Comparison of ENCODE assay signal across 13 cellular contexts in genomic region chr18:23105581-23106219, GRCh38. TPM values are rescaled to one million over a fixed set of nuclear protein-coding genes. Genes with fewer than 3 reads are reported as not detected.
DNase-seq lines count a peak whose midpoint lies in the region; TF ChIP-seq lines count a peak whose summit lies in the region.
"Had no signal": no experiment of that assay in that cellular context is flagged by ENCODE, and none has a peak within 500 bp of the region (broad histone marks: within the 10 kb centered on the region; RNA-seq: fewer than 3 reads in every experiment).

No MANE protein-coding gene starts in this region.

- peak overlapping the region; percentile 57 for H3K9ac ChIP-seq in skeletal muscle satellite cell (ENCODE audit: low read depth, low read length)

- peaks cover 65% of the 10 kb centered on the region for H3F3A ChIP-seq in PC-9 (ENCODE audit: insufficient read depth, low read depth)

- H3K79me2 ChIP-seq in PC-9 (ENCODE audit: low read depth) = no peaks in the 10 kb centered on the region
- no peaks in the 10 kb centered on the region for H3K79me2 ChIP-seq in hepatocyte

- H3K27ac ChIP-seq in PC-9 (peak overlapping the region; percentile 91), hepatocyte (peak overlapping the region; percentile 73), dorsolateral prefrontal cortex (no peak overlapping the region)
- H3K27ac ChIP-seq: cardiac muscle cell, esophagus muscularis mucosa had no signal

- CTCF ChIA-PET in PC-9 (lab: Charles Lee) = interaction anchor here (0.9 kb wide), 1 partner anchor 26 kb away, joined by 11 read pairs; no protein-coding TSS in a partner anchor

- H3K4me3 ChIP-seq in PC-9 (no peak overlapping the region), hepatocyte (no peak overlapping the region), skeletal muscle satellite cell (ENCODE audit: low read length) (peak overlapping the region; percentile 2), dorsolateral prefrontal cortex (no peak overlapping the region)
- H3K4me3 ChIP-seq: cardiac muscle cell, esophagus muscularis mucosa had no signal

- H2AFZ ChIP-seq in PC-9 = no peak overlapping the region
- no peak overlapping the region for H2AFZ ChIP-seq in hepatocyte

- WGBS in hepatocyte (ENCODE audit: low lambda C conversion rate, missing lambda C conversion rate) = 88% methylated on average over 21 of the region's 21 CpGs

- peaks cover 66% of the 10 kb centered on the region for H3K4me1 ChIP-seq in PC-9 (replicated peaks; ENCODE audit: insufficient read depth)
- peaks cover 33% of the 10 kb centered on the region for H3K4me1 ChIP-seq in hepatocyte (ENCODE audit: insufficient read depth)
- H3K4me1 ChIP-seq in skeletal muscle satellite cell (ENCODE audit: control insufficient read depth, insufficient read depth, low read length) = peaks cover 32% of the 10 kb centered on the region
- H3K4me1 ChIP-seq: esophagus muscularis mucosa had no signal

- TSS peak; percentile 18 for BruUV-seq in PC-9 (replicated peaks; lab: Mats Ljungman, UMichigan)

- H3K36me3 ChIP-seq in PC-9 (ENCODE audit: low read depth) (no peaks in the 10 kb centered on the region), hepatocyte (replicated peaks; ENCODE audit: insufficient read depth, low read depth) (no peaks in the 10 kb centered on the region), skeletal muscle satellite cell (ENCODE audit: insufficient read depth, low read length) (no peaks in the 10 kb centered on the region)
- H3K36me3 ChIP-seq: cardiac muscle cell, esophagus muscularis mucosa had no signal

- H3K4me2 ChIP-seq in PC-9 = peak overlapping the region; percentile 69
- H3K4me2 ChIP-seq in hepatocyte = no peak overlapping the region
- H3K4me2 ChIP-seq in skeletal muscle satellite cell (ENCODE audit: low read length) = no peak overlapping the region

- no peaks in the 10 kb centered on the region for H3K27me3 ChIP-seq in PC-9 (ENCODE audit: insufficient read depth, low read depth)
- H3K27me3 ChIP-seq in hepatocyte = no peaks in the 10 kb centered on the region
- H3K27me3 ChIP-seq in skeletal muscle satellite cell (ENCODE audit: control insufficient read depth, insufficient read depth, low read length) = no peaks in the 10 kb centered on the region
- H3K27me3 ChIP-seq in dorsolateral prefrontal cortex = no peaks in the 10 kb centered on the region
- H3K27me3 ChIP-seq: cardiac muscle cell, esophagus muscularis mucosa had no signal

- intact Hi-C loops in PC-9 (cut with micrococcal nuclease; ENCODE audit: unreplicated experiment) (loop anchor here (1.0 to 5.0 kb wide), 3 partner anchors 10 to 73 kb away; no protein-coding TSS in a partner anchor), dorsolateral prefrontal cortex (cut with DNase I) (no loop called here)

- POLR2A ChIA-PET in PC-9 (lab: Charles Lee; ENCODE audit: unreplicated experiment) = interaction anchor here (0.5 kb wide), 1 partner anchor 173 kb away, joined by 6 read pairs; the partner anchor contains the start of gene RBBP8

- no peaks in the 10 kb centered on the region for H3K9me3 ChIP-seq in PC-9 (ENCODE audit: insufficient read depth, low read depth)
- no peaks in the 10 kb centered on the region for H3K9me3 ChIP-seq in hepatocyte (ENCODE audit: low read depth)
- H3K9me3 ChIP-seq in skeletal muscle satellite cell (replicated peaks; ENCODE audit: low read length) = no peaks in the 10 kb centered on the region
- H3K9me3 ChIP-seq: esophagus muscularis mucosa had no signal

- DNase-seq in Daoy (ENCODE audit: low read depth) (peak; percentile 11), PC-9 (peak; percentile 37 to 55), hepatocyte (ENCODE audit: low spot score) (no peak), COR-L47 (lab: John Stamatoyannopoulos, UW) (no peak), OCI-M1 (lab: John Stamatoyannopoulos, UW) (no peak), dorsolateral prefrontal cortex (no peak), DMS114 treated with DMSO at 0.1 percent for 48 hours (lab: John Stamatoyannopoulos, UW; ENCODE audit: unreplicated experiment) (no peak)
- DNase-seq: activated CD4-positive, alpha-beta T cell treated with anti-CD3 and anti-CD28 coated beads, Interleukin-2, amount 50 U/mL, for 48 hours; stimulated activated CD4-positive, alpha-beta T cell treated with anti-CD3 and anti-CD28 coated beads, Interleukin-2, amount 100 ng/mL, for 48 hours; T-helper 9 cell had no signal

- H4K20me1 ChIP-seq in PC-9 (ENCODE audit: insufficient read depth) (no peaks in the 10 kb centered on the region), hepatocyte (ENCODE audit: insufficient read depth, poor library complexity, severe bottlenecking) (no peaks in the 10 kb centered on the region)

- TF ChIP-seq CTCF in PC-9 (conservative IDR thresholded peaks at IDR 0.05) (no peak), hepatocyte (IDR thresholded peaks at IDR 0.05; ENCODE audit: poor library complexity) (no peak), dorsolateral prefrontal cortex (IDR thresholded peaks at IDR 0.05 in 54 of 56, conservative IDR thresholded peaks at IDR 0.05 in 2 of 56; ENCODE audit: low read depth in 1 of 56, partially characterized antibody in 56 of 56) (no peak)

- H3K9me2 ChIP-seq in PC-9 (ENCODE audit: insufficient read depth) (no peaks in the 10 kb centered on the region), hepatocyte (replicated peaks; ENCODE audit: insufficient read depth) (no peaks in the 10 kb centered on the region)

RNA-seq across cellular contexts. Expression of gene CABLES1, which starts 29.6 kb away (rescaled TPM):
- total RNA-seq in Daoy (2014; rRNA removed; shearing (Covaris generic)) = 6.2 and 7.8 TPM in 2 replicates
- total RNA-seq in PC-9 (2021) (10.0 and 11.8 TPM in 2 replicates), hepatocyte (6.9 and 7.2 TPM in 2 replicates), dorsolateral prefrontal cortex (100 to 1,000 TPM in 9 of 120 experiments, 10 to 100 TPM in 111; 16.0 to 158 (median 62.6) TPM)
- polyA plus RNA-seq in hepatocyte = 10.8 TPM in 2 replicates
- total RNA-seq in skeletal muscle satellite cell (2012; rRNA removed) = 0.76 and 1.3 TPM in 2 replicates

Comparison
In these comparisons a context has a peak if more than half of its experiments do, and no peak if none do; other contexts are left out.
1. DNase-seq: peak in Daoy (single experiment) and PC-9 (2 of 2); none in hepatocyte (single experiment), COR-L47 (single experiment), OCI-M1 (single experiment), dorsolateral prefrontal cortex (0 of 10) and DMS114 treated with DMSO at 0.1 percent for 48 hours (single experiment).
2. H3K27ac ChIP-seq: peak in PC-9 (single experiment) and hepatocyte (single experiment); none in dorsolateral prefrontal cortex (0 of 59).